Comparison of ENCODE assay signal across 33 cellular contexts in the genomic region with DNA sequence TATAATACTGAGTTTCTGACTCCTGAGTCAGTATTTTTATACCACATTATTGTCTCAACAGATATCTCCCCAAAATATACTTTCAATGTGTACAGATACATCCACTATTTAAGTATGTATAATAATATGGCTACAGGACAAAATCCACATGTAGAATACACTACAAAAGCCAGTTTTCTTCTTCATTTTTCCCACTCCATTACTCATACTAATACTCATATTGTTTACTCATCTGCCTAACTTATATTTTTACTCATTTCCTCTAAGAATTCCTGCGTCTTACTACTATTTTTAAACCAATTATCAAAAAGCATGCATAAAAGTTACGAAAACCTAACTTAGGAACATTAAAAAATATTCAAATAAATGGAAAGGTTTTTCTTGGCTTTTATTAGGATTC.
"Had no signal": no experiment of that assay in that cellular context is flagged by ENCODE, and none has a peak within 500 bp of the region (broad histone marks: within the 10 kb centered on the region; RNA-seq: fewer than 3 reads in every experiment).

No MANE protein-coding gene starts in this region.

- H2AFZ ChIP-seq: hepatocyte had no signal

- H3K9me3 ChIP-seq: adrenal gland, gastrocnemius medialis, right atrium auricular region, suprapubic skin, tibial artery, upper lobe of right lung had no signal

- H3K27ac Mint-ChIP-seq: activated CD4-positive, alpha-beta memory T cell treated with anti-CD3 and anti-CD28 coated beads, Interleukin-2, amount 10 ng/mL, durations not matched to agents 7 days and 5 days; activated CD4-positive, alpha-beta T cell treated with anti-CD3 and anti-CD28 coated beads, Interleukin-2, amount 10 ng/mL, durations not matched to agents 7 days and 5 days; activated naive CD8-positive, alpha-beta T cell; activated T-helper 2 cell treated with anti-CD3 and anti-CD28 coated beads, Interferon-gamma antibody, Interleukin-2, Interleukin-4, amounts not matched to agents 10 μg/mL and 5 μg/mL and 100 μg/mL, durations not matched to agents 14 hours and 24 hours and 36 hours; brain; effector memory CD8-positive, alpha-beta T cell; natural killer cell treated with Interleukin-12 subunit alpha and Interleukin-12 subunit beta and Interleukin-15 and Interleukin-18, amount 100 ng/mL, for 72 hours; stimulated activated naive B cell treated with anti-CD40 and anti-IgM and Interleukin-4, amounts not matched to agents 10 μg/mL and 1 μg/mL and 100 μg/mL, for 72 hours; T-helper 1 cell treated with Interleukin-12 subunit alpha and Interleukin-12 subunit beta and Interleukin-4 antibody, amounts not matched to agents 30 μg/mL and 1 μg/mL, for 36 hours had no signal

- H3K27me3 Mint-ChIP-seq: activated CD4-positive, alpha-beta memory T cell treated with anti-CD3 and anti-CD28 coated beads, Interleukin-2, amount 10 ng/mL, durations not matched to agents 7 days and 5 days; activated CD4-positive, alpha-beta T cell treated with anti-CD3 and anti-CD28 coated beads, Interleukin-2, amount 10 ng/mL, durations not matched to agents 7 days and 5 days; activated naive CD8-positive, alpha-beta T cell; effector memory CD8-positive, alpha-beta T cell; natural killer cell treated with Interleukin-12 subunit alpha and Interleukin-12 subunit beta and Interleukin-15 and Interleukin-18, amount 100 ng/mL, for 72 hours; stimulated activated naive B cell treated with anti-CD40 and anti-IgM and Interleukin-4, amounts not matched to agents 10 μg/mL and 1 μg/mL and 100 μg/mL, for 72 hours had no signal

- H3K36me3 ChIP-seq: adrenal gland, gastrocnemius medialis, right atrium auricular region, stomach, suprapubic skin, tibial artery, upper lobe of right lung had no signal

- H3K36me3 Mint-ChIP-seq: activated naive CD8-positive, alpha-beta T cell; brain; stimulated activated naive B cell treated with anti-CD40 and anti-IgM and Interleukin-4, amounts not matched to agents 10 μg/mL and 1 μg/mL and 100 μg/mL, for 72 hours had no signal

- H3K4me1 Mint-ChIP-seq: activated CD4-positive, alpha-beta memory T cell treated with anti-CD3 and anti-CD28 coated beads, Interleukin-2, amount 10 ng/mL, durations not matched to agents 7 days and 5 days; activated CD4-positive, alpha-beta T cell treated with anti-CD3 and anti-CD28 coated beads, Interleukin-2, amount 10 ng/mL, durations not matched to agents 7 days and 5 days; brain; stimulated activated naive B cell treated with anti-CD40 and anti-IgM and Interleukin-4, amounts not matched to agents 10 μg/mL and 1 μg/mL and 100 μg/mL, for 72 hours had no signal

- H3K27me3 ChIP-seq: adrenal gland, gastrocnemius medialis, hepatocyte, right atrium auricular region, stomach, suprapubic skin, tibial artery, upper lobe of right lung had no signal

- H3K4me2 ChIP-seq: hepatocyte, smooth muscle cell had no signal

- FAIRE-seq: keratinocyte, TTC549 had no signal

- ATAC-seq: activated T-cell treated with anti-CD3 and anti-CD28 coated beads, Interleukin-2, amount 50 U/mL, for 4 hours; effector memory CD8-positive, alpha-beta T cell; gastrocnemius medialis; left cardiac atrium; left ventricle myocardium superior; mucosa of descending colon; natural killer cell treated with Interleukin-12 subunit alpha and Interleukin-12 subunit beta and Interleukin-15 and Interleukin-18, amount 100 ng/mL, for 72 hours; stimulated activated naive B cell treated with anti-CD40 and anti-IgM and Interleukin-4, amounts not matched to agents 10 μg/mL and 1 μg/mL and 100 μg/mL, for 72 hours; upper lobe of right lung had no signal

- H3K27ac ChIP-seq: adrenal gland, gastrocnemius medialis, hepatocyte, right atrium auricular region, stomach, suprapubic skin, tibial artery, upper lobe of right lung had no signal

- H3K4me3 ChIP-seq: adrenal gland, gastrocnemius medialis, hepatocyte, mucosa of descending colon, right atrium auricular region, smooth muscle cell, stomach, suprapubic skin, tibial artery, upper lobe of right lung had no signal

- H3K4me3 Mint-ChIP-seq: activated CD4-positive, alpha-beta memory T cell treated with anti-CD3 and anti-CD28 coated beads, Interleukin-2, amount 10 ng/mL, durations not matched to agents 7 days and 5 days; activated CD4-positive, alpha-beta T cell treated with anti-CD3 and anti-CD28 coated beads, Interleukin-2, amount 10 ng/mL, durations not matched to agents 7 days and 5 days; activated naive CD8-positive, alpha-beta T cell; activated T-cell treated with anti-CD3 and anti-CD28 coated beads, Interleukin-2, amount 50 U/mL, for 4 hours; brain; effector memory CD8-positive, alpha-beta T cell; natural killer cell treated with Interleukin-12 subunit alpha and Interleukin-12 subunit beta and Interleukin-15 and Interleukin-18, amount 100 ng/mL, for 72 hours; stimulated activated naive B cell treated with anti-CD40 and anti-IgM and Interleukin-4, amounts not matched to agents 10 μg/mL and 1 μg/mL and 100 μg/mL, for 72 hours; T-helper 1 cell treated with Interleukin-12 subunit alpha and Interleukin-12 subunit beta and Interleukin-4 antibody, amounts not matched to agents 30 μg/mL and 1 μg/mL, for 36 hours had no signal

- H3K79me2 ChIP-seq: hepatocyte had no signal

- H3K4me1 ChIP-seq: adrenal gland, gastrocnemius medialis, right atrium auricular region, stomach, suprapubic skin, tibial artery, upper lobe of right lung had no signal

- DNase-seq: activated CD4-positive, alpha-beta memory T cell treated with anti-CD3 and anti-CD28 coated beads, Interleukin-2, amount 10 ng/mL, durations not matched to agents 7 days and 5 days; activated CD4-positive, alpha-beta T cell treated with anti-CD3 and anti-CD28 coated beads for 1 hour; activated CD4-positive, alpha-beta T cell treated with anti-CD3 and anti-CD28 coated beads, Interleukin-2, amount 10 ng/mL, durations not matched to agents 7 days and 5 days; activated CD8-positive, alpha-beta memory T cell treated with anti-CD3 and anti-CD28 coated beads, Interleukin-2, amount 50 U/mL, for 48 hours; activated T-cell treated with anti-CD3 and anti-CD28 coated beads, Interleukin-2, amount 50 U/mL, for 4 hours; adrenal gland; aorta; cortex of kidney; effector memory CD8-positive, alpha-beta T cell; erythroblast; gastrocnemius medialis; glutamatergic neuron; left cardiac atrium; left ventricle myocardium superior; mucosa of descending colon; stimulated activated CD4-positive, alpha-beta T cell treated with anti-CD3 and anti-CD28 coated beads, Interleukin-2, amount 100 ng/mL, for 24 hours; stimulated activated naive B cell treated with anti-CD40 and anti-IgM and Interleukin-4, amounts not matched to agents 10 μg/mL and 1 μg/mL and 100 μg/mL, for 72 hours; stomach; SW 1271; T-helper 9 cell; tibial artery; upper lobe of right lung had no signal
